ENCODE assay signal across 1 cellular context in the genomic region with DNA sequence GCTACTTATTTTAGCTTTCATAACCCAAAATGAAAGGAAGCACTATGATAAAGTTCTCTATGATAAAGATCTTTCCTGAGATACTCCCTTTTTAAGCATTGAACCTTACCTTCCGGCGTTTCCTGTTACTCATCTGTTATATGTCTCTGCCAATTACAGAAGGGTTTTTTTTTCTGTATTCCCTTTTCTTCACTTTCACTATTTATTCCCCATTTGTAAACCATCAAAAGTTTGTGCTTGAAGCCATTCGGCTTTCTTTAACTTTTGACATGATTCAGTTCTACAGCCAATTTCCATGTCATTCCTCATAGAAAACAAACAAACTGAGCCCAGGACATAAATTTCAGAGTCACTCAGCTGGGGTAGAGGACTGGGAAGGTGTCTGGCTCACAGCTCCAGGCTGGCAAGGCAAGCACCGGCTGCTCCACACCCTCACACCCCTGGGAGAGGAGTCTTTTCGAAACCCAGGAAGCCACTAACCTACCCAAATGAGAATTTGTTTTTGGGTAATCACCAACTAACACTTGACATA.
A peak's percentile ranks its signal among the peaks of the same experiment; 100 is the strongest.
TF ChIP-seq lines count a peak whose summit lies in the region.

No MANE protein-coding gene starts in this region.

TF ChIP-seq in K562, 482 proteins besides CTCF, POLR2A, EP300 and RAD21 (continued from another document and continues in another):
- TF ChIP-seq THRAP3 (IDR thresholded peaks at IDR 0.05; ENCODE audit: borderline replicate concordance) (no peak), SLC30A9 (CRISPR knock-in tag; IDR thresholded peaks at IDR 0.05) (no peak), DIDO1 (tag; IDR thresholded peaks at IDR 0.05; ENCODE audit: low read depth) (no peak), DNMT1 (IDR thresholded peaks at IDR 0.05) (no peak), POLR3G (IDR thresholded peaks at IDR 0.05; ENCODE audit: extremely low read depth, insufficient read length, insufficient replicate concordance) (no peak), BRD4 (IDR thresholded peaks at IDR 0.05) (no peak), ZNF316 (IDR thresholded peaks at IDR 0.05) (no peak), TARDBP (IDR thresholded peaks at IDR 0.05) (no peak), KDM1A (IDR thresholded peaks at IDR 0.05) (no peak), FOXA3 (CRISPR knock-in tag; conservative IDR thresholded peaks at IDR 0.05 in 1 of 2, IDR thresholded peaks at IDR 0.05 in 1 of 2) (no peak), FOSL1 (tag; conservative IDR thresholded peaks at IDR 0.05) (peak; percentile 20; the same call in 1 of the 2 replicates), PML (IDR thresholded peaks at IDR 0.05; ENCODE audit: low read length) (no peak), NFIC (IDR thresholded peaks at IDR 0.05) (0 out of 2 replicates have a peak, but pooled peaks have one; percentile 12), HDAC8 (tag; IDR thresholded peaks at IDR 0.05) (no peak), GABPA (tag; conservative IDR thresholded peaks at IDR 0.05; ENCODE audit: low read depth) (peak; percentile 38; the same call in 1 of the 2 replicates), JUNB (CRISPR knock-in tag; conservative IDR thresholded peaks at IDR 0.05) (no peak), POLR2B (IDR thresholded peaks at IDR 0.05; ENCODE audit: low read depth, partially characterized antibody) (no peak), ZFPM2 (CRISPR knock-in tag; IDR thresholded peaks at IDR 0.05) (no peak), TRIM24 (IDR thresholded peaks at IDR 0.05) (no peak), CHD4 (IDR thresholded peaks at IDR 0.05; ENCODE audit: insufficient read depth, insufficient replicate concordance, low read depth, low read length, poor library complexity, severe bottlenecking) (peak; percentile 18), YBX1 (IDR thresholded peaks at IDR 0.05) (no peak), ZNF445 (CRISPR knock-in tag; IDR thresholded peaks at IDR 0.05; ENCODE audit: low read depth) (no peak)
- TF ChIP-seq, protein P1, sequence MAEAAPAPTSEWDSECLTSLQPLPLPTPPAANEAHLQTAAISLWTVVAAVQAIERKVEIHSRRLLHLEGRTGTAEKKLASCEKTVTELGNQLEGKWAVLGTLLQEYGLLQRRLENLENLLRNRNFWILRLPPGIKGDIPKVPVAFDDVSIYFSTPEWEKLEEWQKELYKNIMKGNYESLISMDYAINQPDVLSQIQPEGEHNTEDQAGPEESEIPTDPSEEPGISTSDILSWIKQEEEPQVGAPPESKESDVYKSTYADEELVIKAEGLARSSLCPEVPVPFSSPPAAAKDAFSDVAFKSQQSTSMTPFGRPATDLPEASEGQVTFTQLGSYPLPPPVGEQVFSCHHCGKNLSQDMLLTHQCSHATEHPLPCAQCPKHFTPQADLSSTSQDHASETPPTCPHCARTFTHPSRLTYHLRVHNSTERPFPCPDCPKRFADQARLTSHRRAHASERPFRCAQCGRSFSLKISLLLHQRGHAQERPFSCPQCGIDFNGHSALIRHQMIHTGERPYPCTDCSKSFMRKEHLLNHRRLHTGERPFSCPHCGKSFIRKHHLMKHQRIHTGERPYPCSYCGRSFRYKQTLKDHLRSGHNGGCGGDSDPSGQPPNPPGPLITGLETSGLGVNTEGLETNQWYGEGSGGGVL (CRISPR knock-in tag; IDR thresholded peaks at IDR 0.05) = no peak
- TF ChIP-seq, protein P2, sequence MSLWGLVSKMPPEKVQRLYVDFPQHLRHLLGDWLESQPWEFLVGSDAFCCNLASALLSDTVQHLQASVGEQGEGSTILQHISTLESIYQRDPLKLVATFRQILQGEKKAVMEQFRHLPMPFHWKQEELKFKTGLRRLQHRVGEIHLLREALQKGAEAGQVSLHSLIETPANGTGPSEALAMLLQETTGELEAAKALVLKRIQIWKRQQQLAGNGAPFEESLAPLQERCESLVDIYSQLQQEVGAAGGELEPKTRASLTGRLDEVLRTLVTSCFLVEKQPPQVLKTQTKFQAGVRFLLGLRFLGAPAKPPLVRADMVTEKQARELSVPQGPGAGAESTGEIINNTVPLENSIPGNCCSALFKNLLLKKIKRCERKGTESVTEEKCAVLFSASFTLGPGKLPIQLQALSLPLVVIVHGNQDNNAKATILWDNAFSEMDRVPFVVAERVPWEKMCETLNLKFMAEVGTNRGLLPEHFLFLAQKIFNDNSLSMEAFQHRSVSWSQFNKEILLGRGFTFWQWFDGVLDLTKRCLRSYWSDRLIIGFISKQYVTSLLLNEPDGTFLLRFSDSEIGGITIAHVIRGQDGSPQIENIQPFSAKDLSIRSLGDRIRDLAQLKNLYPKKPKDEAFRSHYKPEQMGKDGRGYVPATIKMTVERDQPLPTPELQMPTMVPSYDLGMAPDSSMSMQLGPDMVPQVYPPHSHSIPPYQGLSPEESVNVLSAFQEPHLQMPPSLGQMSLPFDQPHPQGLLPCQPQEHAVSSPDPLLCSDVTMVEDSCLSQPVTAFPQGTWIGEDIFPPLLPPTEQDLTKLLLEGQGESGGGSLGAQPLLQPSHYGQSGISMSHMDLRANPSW (CRISPR knock-in tag; IDR thresholded peaks at IDR 0.05) = no peak
- TF ChIP-seq, protein P3, sequence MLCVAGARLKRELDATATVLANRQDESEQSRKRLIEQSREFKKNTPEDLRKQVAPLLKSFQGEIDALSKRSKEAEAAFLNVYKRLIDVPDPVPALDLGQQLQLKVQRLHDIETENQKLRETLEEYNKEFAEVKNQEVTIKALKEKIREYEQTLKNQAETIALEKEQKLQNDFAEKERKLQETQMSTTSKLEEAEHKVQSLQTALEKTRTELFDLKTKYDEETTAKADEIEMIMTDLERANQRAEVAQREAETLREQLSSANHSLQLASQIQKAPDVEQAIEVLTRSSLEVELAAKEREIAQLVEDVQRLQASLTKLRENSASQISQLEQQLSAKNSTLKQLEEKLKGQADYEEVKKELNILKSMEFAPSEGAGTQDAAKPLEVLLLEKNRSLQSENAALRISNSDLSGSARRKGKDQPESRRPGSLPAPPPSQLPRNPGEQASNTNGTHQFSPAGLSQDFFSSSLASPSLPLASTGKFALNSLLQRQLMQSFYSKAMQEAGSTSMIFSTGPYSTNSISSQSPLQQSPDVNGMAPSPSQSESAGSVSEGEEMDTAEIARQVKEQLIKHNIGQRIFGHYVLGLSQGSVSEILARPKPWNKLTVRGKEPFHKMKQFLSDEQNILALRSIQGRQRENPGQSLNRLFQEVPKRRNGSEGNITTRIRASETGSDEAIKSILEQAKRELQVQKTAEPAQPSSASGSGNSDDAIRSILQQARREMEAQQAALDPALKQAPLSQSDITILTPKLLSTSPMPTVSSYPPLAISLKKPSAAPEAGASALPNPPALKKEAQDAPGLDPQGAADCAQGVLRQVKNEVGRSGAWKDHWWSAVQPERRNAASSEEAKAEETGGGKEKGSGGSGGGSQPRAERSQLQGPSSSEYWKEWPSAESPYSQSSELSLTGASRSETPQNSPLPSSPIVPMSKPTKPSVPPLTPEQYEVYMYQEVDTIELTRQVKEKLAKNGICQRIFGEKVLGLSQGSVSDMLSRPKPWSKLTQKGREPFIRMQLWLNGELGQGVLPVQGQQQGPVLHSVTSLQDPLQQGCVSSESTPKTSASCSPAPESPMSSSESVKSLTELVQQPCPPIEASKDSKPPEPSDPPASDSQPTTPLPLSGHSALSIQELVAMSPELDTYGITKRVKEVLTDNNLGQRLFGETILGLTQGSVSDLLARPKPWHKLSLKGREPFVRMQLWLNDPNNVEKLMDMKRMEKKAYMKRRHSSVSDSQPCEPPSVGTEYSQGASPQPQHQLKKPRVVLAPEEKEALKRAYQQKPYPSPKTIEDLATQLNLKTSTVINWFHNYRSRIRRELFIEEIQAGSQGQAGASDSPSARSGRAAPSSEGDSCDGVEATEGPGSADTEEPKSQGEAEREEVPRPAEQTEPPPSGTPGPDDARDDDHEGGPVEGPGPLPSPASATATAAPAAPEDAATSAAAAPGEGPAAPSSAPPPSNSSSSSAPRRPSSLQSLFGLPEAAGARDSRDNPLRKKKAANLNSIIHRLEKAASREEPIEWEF (CRISPR knock-in tag; IDR thresholded peaks at IDR 0.05) = no peak
- TF ChIP-seq, protein P4, sequence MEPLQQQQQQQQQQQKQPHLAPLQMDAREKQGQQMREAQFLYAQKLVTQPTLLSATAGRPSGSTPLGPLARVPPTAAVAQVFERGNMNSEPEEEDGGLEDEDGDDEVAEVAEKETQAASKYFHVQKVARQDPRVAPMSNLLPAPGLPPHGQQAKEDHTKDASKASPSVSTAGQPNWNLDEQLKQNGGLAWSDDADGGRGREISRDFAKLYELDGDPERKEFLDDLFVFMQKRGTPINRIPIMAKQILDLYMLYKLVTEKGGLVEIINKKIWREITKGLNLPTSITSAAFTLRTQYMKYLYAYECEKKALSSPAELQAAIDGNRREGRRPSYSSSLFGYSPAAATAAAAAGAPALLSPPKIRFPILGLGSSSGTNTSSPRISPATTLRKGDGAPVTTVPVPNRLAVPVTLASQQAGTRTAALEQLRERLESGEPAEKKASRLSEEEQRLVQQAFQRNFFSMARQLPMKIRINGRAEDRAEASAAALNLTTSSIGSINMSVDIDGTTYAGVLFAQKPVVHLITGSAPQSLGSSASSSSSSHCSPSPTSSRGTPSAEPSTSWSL (CRISPR knock-in tag; IDR thresholded peaks at IDR 0.05; ENCODE audit: borderline replicate concordance) = no peak
- TF ChIP-seq, protein P5, sequence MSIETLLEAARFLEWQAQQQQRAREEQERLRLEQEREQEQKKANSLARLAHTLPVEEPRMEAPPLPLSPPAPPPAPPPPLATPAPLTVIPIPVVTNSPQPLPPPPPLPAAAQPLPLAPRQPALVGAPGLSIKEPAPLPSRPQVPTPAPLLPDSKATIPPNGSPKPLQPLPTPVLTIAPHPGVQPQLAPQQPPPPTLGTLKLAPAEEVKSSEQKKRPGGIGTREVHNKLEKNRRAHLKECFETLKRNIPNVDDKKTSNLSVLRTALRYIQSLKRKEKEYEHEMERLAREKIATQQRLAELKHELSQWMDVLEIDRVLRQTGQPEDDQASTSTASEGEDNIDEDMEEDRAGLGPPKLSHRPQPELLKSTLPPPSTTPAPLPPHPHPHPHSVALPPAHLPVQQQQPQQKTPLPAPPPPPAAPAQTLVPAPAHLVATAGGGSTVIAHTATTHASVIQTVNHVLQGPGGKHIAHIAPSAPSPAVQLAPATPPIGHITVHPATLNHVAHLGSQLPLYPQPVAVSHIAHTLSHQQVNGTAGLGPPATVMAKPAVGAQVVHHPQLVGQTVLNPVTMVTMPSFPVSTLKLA (conservative IDR thresholded peaks at IDR 0.05) = 0 out of 4 replicates have a peak, but pooled peaks of 1 of the 2 experiments have one; percentile 15
- TF ChIP-seq, protein P6, sequence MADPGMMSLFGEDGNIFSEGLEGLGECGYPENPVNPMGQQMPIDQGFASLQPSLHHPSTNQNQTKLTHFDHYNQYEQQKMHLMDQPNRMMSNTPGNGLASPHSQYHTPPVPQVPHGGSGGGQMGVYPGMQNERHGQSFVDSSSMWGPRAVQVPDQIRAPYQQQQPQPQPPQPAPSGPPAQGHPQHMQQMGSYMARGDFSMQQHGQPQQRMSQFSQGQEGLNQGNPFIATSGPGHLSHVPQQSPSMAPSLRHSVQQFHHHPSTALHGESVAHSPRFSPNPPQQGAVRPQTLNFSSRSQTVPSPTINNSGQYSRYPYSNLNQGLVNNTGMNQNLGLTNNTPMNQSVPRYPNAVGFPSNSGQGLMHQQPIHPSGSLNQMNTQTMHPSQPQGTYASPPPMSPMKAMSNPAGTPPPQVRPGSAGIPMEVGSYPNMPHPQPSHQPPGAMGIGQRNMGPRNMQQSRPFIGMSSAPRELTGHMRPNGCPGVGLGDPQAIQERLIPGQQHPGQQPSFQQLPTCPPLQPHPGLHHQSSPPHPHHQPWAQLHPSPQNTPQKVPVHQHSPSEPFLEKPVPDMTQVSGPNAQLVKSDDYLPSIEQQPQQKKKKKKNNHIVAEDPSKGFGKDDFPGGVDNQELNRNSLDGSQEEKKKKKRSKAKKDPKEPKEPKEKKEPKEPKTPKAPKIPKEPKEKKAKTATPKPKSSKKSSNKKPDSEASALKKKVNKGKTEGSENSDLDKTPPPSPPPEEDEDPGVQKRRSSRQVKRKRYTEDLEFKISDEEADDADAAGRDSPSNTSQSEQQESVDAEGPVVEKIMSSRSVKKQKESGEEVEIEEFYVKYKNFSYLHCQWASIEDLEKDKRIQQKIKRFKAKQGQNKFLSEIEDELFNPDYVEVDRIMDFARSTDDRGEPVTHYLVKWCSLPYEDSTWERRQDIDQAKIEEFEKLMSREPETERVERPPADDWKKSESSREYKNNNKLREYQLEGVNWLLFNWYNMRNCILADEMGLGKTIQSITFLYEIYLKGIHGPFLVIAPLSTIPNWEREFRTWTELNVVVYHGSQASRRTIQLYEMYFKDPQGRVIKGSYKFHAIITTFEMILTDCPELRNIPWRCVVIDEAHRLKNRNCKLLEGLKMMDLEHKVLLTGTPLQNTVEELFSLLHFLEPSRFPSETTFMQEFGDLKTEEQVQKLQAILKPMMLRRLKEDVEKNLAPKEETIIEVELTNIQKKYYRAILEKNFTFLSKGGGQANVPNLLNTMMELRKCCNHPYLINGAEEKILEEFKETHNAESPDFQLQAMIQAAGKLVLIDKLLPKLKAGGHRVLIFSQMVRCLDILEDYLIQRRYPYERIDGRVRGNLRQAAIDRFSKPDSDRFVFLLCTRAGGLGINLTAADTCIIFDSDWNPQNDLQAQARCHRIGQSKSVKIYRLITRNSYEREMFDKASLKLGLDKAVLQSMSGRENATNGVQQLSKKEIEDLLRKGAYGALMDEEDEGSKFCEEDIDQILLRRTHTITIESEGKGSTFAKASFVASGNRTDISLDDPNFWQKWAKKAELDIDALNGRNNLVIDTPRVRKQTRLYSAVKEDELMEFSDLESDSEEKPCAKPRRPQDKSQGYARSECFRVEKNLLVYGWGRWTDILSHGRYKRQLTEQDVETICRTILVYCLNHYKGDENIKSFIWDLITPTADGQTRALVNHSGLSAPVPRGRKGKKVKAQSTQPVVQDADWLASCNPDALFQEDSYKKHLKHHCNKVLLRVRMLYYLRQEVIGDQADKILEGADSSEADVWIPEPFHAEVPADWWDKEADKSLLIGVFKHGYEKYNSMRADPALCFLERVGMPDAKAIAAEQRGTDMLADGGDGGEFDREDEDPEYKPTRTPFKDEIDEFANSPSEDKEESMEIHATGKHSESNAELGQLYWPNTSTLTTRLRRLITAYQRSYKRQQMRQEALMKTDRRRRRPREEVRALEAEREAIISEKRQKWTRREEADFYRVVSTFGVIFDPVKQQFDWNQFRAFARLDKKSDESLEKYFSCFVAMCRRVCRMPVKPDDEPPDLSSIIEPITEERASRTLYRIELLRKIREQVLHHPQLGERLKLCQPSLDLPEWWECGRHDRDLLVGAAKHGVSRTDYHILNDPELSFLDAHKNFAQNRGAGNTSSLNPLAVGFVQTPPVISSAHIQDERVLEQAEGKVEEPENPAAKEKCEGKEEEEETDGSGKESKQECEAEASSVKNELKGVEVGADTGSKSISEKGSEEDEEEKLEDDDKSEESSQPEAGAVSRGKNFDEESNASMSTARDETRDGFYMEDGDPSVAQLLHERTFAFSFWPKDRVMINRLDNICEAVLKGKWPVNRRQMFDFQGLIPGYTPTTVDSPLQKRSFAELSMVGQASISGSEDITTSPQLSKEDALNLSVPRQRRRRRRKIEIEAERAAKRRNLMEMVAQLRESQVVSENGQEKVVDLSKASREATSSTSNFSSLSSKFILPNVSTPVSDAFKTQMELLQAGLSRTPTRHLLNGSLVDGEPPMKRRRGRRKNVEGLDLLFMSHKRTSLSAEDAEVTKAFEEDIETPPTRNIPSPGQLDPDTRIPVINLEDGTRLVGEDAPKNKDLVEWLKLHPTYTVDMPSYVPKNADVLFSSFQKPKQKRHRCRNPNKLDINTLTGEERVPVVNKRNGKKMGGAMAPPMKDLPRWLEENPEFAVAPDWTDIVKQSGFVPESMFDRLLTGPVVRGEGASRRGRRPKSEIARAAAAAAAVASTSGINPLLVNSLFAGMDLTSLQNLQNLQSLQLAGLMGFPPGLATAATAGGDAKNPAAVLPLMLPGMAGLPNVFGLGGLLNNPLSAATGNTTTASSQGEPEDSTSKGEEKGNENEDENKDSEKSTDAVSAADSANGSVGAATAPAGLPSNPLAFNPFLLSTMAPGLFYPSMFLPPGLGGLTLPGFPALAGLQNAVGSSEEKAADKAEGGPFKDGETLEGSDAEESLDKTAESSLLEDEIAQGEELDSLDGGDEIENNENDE (IDR thresholded peaks at IDR 0.05; ENCODE audit: low read depth, low read length) = no peak
